Comparison of ENCODE assay signal across 8 cellular contexts in the genomic region with DNA sequence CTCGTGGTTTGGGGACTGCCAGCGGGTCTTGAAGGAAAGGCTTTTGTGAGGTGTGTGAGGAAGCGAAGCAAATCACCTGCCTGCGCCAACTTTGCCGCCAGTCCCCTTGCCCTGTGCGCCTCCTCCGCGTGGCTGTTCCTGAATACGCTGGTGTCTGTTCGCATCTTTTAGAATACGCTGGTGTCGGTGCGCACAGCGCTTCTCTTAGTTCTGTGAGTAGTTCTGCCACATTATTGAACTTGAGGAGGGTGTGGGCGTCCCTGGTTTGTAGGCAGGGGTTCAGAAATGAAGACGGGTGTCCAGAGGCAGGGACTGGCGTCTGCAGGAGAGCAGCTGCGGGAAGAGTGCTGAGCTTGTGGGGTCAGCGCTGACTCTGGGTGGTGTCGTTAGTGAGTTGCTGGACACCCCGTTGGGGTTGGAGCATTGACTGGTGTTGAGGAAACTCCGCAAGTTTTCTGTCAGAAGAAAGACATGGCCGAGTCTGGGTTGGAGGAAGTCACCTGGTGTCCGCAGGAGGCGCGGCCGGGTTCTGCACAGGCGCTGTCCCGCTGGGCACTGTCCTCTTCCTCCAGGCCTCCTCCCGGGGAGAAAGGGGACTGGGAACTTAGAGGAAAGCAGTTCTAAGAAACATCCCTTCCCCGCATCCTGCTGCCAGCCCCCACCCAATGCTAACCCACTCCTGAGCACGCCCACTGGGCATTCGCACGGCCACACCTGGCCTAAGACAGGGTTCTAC. TPM values are rescaled to one million over a fixed set of nuclear protein-coding genes. Genes with fewer than 3 reads are reported as not detected.
DNase-seq lines count a peak whose midpoint lies in the region; TF ChIP-seq lines count a peak whose summit lies in the region.

No MANE protein-coding gene starts in this region.

- no peaks in the 10 kb centered on the region for H3K27me3 ChIP-seq in CD8-positive, alpha-beta memory T cell (ENCODE audit: insufficient read depth, low read length, poor library complexity, severe bottlenecking)
- H3K27me3 ChIP-seq in Karpas-422 (ENCODE audit: low read length) (no peaks in the 10 kb centered on the region), neuron (ENCODE audit: insufficient read depth, low read length) (no peaks in the 10 kb centered on the region)

- peaks cover 0 to 6% of the 10 kb centered on the region in 2 donors for H3K27me3 Mint-ChIP-seq in CD8-positive, alpha-beta memory T cell

- DNase-seq in CD8-positive, alpha-beta memory T cell, result peak in 1 of 5 donors; percentile 52
- DNase-seq in GM20000 (ENCODE audit: low spot score), result peak; percentile 50
- no peak for DNase-seq in Karpas-422
- DNase-seq in activated T-cell treated with anti-CD3 and anti-CD28 coated beads for 4 hours, result peak; percentile 39
- DNase-seq in fibroblast of villous mesenchyme (ENCODE audit: low read depth), result peak; percentile 29
- no peak for DNase-seq in middle frontal gyrus (ENCODE audit: extremely low spot score, low spot score)
- no peak for DNase-seq in KG1 (lab: John Stamatoyannopoulos, UW)

- H3K79me2 ChIP-seq in Karpas-422 (ENCODE audit: low read length), result peaks cover 59% of the 10 kb centered on the region

- H3K4me3 Mint-ChIP-seq in CD8-positive, alpha-beta memory T cell, result peak overlapping the region; percentile 94 to 100 (median 99)

- H3K4me3 ChIP-seq in CD8-positive, alpha-beta memory T cell (ENCODE audit: low read length), result peak overlapping the region; percentile 92
- H3K4me3 ChIP-seq in Karpas-422 (ENCODE audit: low read length) (peak overlapping the region; percentile 88), fibroblast of villous mesenchyme (ENCODE audit: low read depth, low read length) (peak overlapping the region; percentile 96), neuron (ENCODE audit: low read length) (peak overlapping the region; percentile 64)

- H3K9me2 ChIP-seq in Karpas-422 (replicated peaks; ENCODE audit: insufficient read depth, low read length), result no peaks in the 10 kb centered on the region

- H3K27ac Mint-ChIP-seq in CD8-positive, alpha-beta memory T cell, result peak overlapping the region; percentile 92 to 99 (median 96)

- TF ChIP-seq CTCF in GM20000 (IDR thresholded peaks at IDR 0.05; ENCODE audit: extremely low read depth, missing control alignments), result no peak
- TF ChIP-seq CTCF in fibroblast of villous mesenchyme (IDR thresholded peaks at IDR 0.05; ENCODE audit: insufficient read depth, low read depth, low read length), result no peak

- peaks cover 20% of the 10 kb centered on the region for H3K36me3 ChIP-seq in CD8-positive, alpha-beta memory T cell (ENCODE audit: insufficient read depth, low read length)
- peaks cover 53% of the 10 kb centered on the region for H3K36me3 ChIP-seq in Karpas-422 (ENCODE audit: insufficient read depth, low read length)
- peaks cover 12% of the 10 kb centered on the region for H3K36me3 ChIP-seq in neuron (ENCODE audit: insufficient read depth, low read length)

- H2AFZ ChIP-seq in Karpas-422 (ENCODE audit: low read length), result no peak overlapping the region
- H2AFZ ChIP-seq in neuron (ENCODE audit: low read depth, low read length), result peak overlapping the region; percentile 50

- H3K4me1 Mint-ChIP-seq in CD8-positive, alpha-beta memory T cell, result peaks cover 52 to 64% (median 55%) of the 10 kb centered on the region in 3 donors

- H3K9ac ChIP-seq in Karpas-422 (ENCODE audit: low read length), result peak overlapping the region; percentile 90

- POLR2A ChIA-PET in CD8-positive, alpha-beta memory T cell (lab: Charles Lee), result interaction anchor here (1.0 to 2.0 kb wide), 3 partner anchors 71 to 348 kb away, joined by 4 to 6 read pairs (median 6); a partner anchor contains a TSS

- peaks cover 7% of the 10 kb centered on the region for H3K9me3 ChIP-seq in CD8-positive, alpha-beta memory T cell (ENCODE audit: low read length)
- H3K9me3 ChIP-seq in Karpas-422 (ENCODE audit: low read length) (peaks cover 15% of the 10 kb centered on the region), neuron (ENCODE audit: low read length) (peaks cover 15% of the 10 kb centered on the region)

- H3K4me1 ChIP-seq in CD8-positive, alpha-beta memory T cell (ENCODE audit: insufficient read depth, low read length), result peaks cover 37% of the 10 kb centered on the region
- peaks cover 12% of the 10 kb centered on the region for H3K4me1 ChIP-seq in Karpas-422 (ENCODE audit: low read length)
- peaks cover 9% of the 10 kb centered on the region for H3K4me1 ChIP-seq in neuron (ENCODE audit: insufficient read depth, low read length)

- H3K4me2 ChIP-seq in Karpas-422 (ENCODE audit: low read depth, low read length, poor library complexity, severe bottlenecking), result peak overlapping the region; percentile 81

- H3K27ac ChIP-seq in CD8-positive, alpha-beta memory T cell (ENCODE audit: low read depth, low read length), result peak overlapping the region; percentile 78
- peak overlapping the region; percentile 81 for H3K27ac ChIP-seq in Karpas-422 (ENCODE audit: low read length)

- H3K9me3 Mint-ChIP-seq in CD8-positive, alpha-beta memory T cell, result peaks cover 29 to 76% (median 67%) of the 10 kb centered on the region in 5 donors

- H3K36me3 Mint-ChIP-seq in CD8-positive, alpha-beta memory T cell, result peaks cover 13 to 67% (median 59%) of the 10 kb centered on the region in 3 donors

- H4K20me1 ChIP-seq in Karpas-422 (ENCODE audit: insufficient read depth, low read depth, low read length), result no peaks in the 10 kb centered on the region

- CTCF ChIA-PET in CD8-positive, alpha-beta memory T cell (lab: Charles Lee), result no interaction called here

RNA-seq across cellular contexts. Expression of a gene that starts 1.0 kb away (rescaled TPM):
- 10 to 100 TPM; 10.0 to 10.7 TPM for total RNA-seq in CD8-positive, alpha-beta memory T cell
- polyA plus RNA-seq in CD8-positive, alpha-beta memory T cell, result 5.8 TPM
- 27.1 and 38.7 TPM in 2 replicates for total RNA-seq in Karpas-422 (2014; rRNA removed; shearing (Covaris generic); ENCODE audit: low replicate concordance)
- total RNA-seq in fibroblast of villous mesenchyme, result 7.1 and 8.2 TPM in 2 replicates

Comparison
In these comparisons a context has a peak if more than half of its experiments do, and no peak if none do; other contexts are left out.
1. DNase-seq: peak in GM20000 (single experiment), activated T-cell treated with anti-CD3 and anti-CD28 coated beads for 4 hours (single experiment) and fibroblast of villous mesenchyme (single experiment); none in Karpas-422 (single experiment), middle frontal gyrus (single experiment) and KG1 (single experiment).
2. Peak in every context shown above with its lines, with median percentiles within 50 percentile points of each other: H3K4me3 ChIP-seq.